Comparison of ENCODE assay signal across 23 cellular contexts in the genomic region with DNA sequence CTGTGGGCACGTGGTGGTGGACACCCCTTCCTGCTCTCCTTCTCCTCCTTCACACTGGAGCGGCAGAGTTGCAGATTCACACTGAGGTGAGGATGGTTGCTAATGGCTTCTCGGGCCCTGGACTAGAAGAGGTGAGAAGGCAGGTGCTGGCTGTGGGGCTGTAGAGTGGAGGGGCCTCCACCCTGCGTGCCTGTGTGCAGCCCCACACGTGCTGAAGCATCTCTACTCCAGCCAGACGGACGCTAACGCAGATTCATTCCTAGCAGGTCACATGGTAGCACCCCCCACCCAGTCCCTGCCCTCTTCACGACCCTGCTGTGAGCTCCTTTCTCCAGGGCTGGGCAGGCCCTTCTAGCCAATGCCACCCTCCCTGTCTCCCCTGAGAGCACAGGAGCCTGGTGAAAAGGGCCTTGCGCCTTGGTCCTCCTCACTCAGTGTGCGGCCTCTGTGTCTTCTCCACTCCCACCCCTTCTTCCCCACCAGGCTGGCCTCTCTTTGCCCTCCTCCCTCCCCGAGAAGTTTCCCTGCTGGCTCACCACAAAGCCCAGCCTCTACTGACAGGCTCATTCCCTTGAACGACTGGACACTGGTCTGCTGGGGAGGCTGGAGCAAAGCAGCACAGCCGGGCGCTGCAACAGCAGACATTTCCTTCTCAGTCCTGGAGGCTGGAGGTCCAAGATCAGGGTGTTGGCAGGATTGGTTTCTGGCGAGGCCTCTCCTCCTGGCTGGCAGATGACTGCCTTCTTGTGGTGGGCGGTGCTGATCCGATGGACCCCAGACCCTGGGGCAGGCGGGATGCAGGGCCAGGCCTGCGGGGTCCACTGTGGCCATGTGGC. TPM values are rescaled to one million over a fixed set of nuclear protein-coding genes. Genes with fewer than 3 reads are reported as not detected.
"Had no signal": no experiment of that assay in that cellular context is flagged by ENCODE, and none has a peak within 500 bp of the region (broad histone marks: within the 10 kb centered on the region; RNA-seq: fewer than 3 reads in every experiment).

No MANE protein-coding gene starts in this region.

- DNase-seq: activated CD4-positive, alpha-beta T cell treated with anti-CD3 and anti-CD28 coated beads, Interleukin-2, amount 10 ng/mL, durations not matched to agents 24 days and 14 days; activated CD8-positive, alpha-beta memory T cell treated with anti-CD3 and anti-CD28 coated beads, Interleukin-2, amount 10 ng/mL, durations not matched to agents 7 days and 5 days; activated CD8-positive, alpha-beta T cell treated with anti-CD3 and anti-CD28 coated beads for 36 hours; activated naive CD4-positive, alpha-beta T cell; activated T-cell treated with anti-CD3 and anti-CD28 coated beads for 4 hours; adrenal gland; effector CD4-positive, alpha-beta T cell; erythroblast; foreskin fibroblast; left lung; naive thymus-derived CD4-positive, alpha-beta T cell; stimulated activated CD4-positive, alpha-beta T cell treated with anti-CD3 and anti-CD28 coated beads, Interleukin-2, amount 100 ng/mL, for 48 hours; stimulated activated CD8-positive, alpha-beta memory T cell treated with anti-CD3 and anti-CD28 coated beads, Interleukin-4, amount 100 ng/mL, for 48 hours; stimulated activated naive CD4-positive, alpha-beta T cell treated with Interleukin-2 at 50 U/mL for 16 hours had no signal

- H3K36me3 Mint-ChIP-seq: activated CD8-positive, alpha-beta memory T cell treated with anti-CD3 and anti-CD28 coated beads, Interleukin-2, amount 10 ng/mL, durations not matched to agents 7 days and 5 days; activated naive CD8-positive, alpha-beta T cell; naive thymus-derived CD4-positive, alpha-beta T cell had no signal

- H3K4me3 ChIP-seq: adrenal gland, left lung, lung, thoracic aorta had no signal

- H3K27ac ChIP-seq: adrenal gland, left lung, thoracic aorta, VCaP had no signal

- H3K9me3 ChIP-seq: adrenal gland, left lung, thoracic aorta had no signal

- ATAC-seq: activated CD4-positive, CD25-positive, alpha-beta regulatory T cell treated with anti-CD3 and anti-CD28 coated beads, Interleukin-2, amount 50 U/mL, for 24 hours; activated CD8-positive, alpha-beta memory T cell treated with anti-CD3 and anti-CD28 coated beads, Interleukin-2, amount 10 ng/mL, durations not matched to agents 7 days and 5 days; activated CD8-positive, alpha-beta T cell treated with anti-CD3 and anti-CD28 coated beads for 36 hours; left lung; naive thymus-derived CD4-positive, alpha-beta T cell had no signal

- H3K27me3 Mint-ChIP-seq: activated CD8-positive, alpha-beta memory T cell treated with anti-CD3 and anti-CD28 coated beads, Interleukin-2, amount 10 ng/mL, durations not matched to agents 7 days and 5 days; activated CD8-positive, alpha-beta T cell treated with anti-CD3 and anti-CD28 coated beads for 36 hours; activated naive CD8-positive, alpha-beta T cell had no signal

- H3K27ac Mint-ChIP-seq: activated CD4-positive, alpha-beta T cell treated with anti-CD3 and anti-CD28 coated beads, Interleukin-2, amount 10 ng/mL, durations not matched to agents 24 days and 14 days; activated CD8-positive, alpha-beta memory T cell treated with anti-CD3 and anti-CD28 coated beads, Interleukin-2, amount 10 ng/mL, durations not matched to agents 7 days and 5 days; activated CD8-positive, alpha-beta T cell treated with anti-CD3 and anti-CD28 coated beads for 36 hours; activated naive CD8-positive, alpha-beta T cell; naive thymus-derived CD4-positive, alpha-beta T cell had no signal

- H3K4me1 Mint-ChIP-seq: activated CD4-positive, alpha-beta T cell treated with anti-CD3 and anti-CD28 coated beads, Interleukin-2, amount 10 ng/mL, durations not matched to agents 24 days and 14 days; activated CD8-positive, alpha-beta memory T cell treated with anti-CD3 and anti-CD28 coated beads, Interleukin-2, amount 10 ng/mL, durations not matched to agents 7 days and 5 days; naive thymus-derived CD4-positive, alpha-beta T cell; neural crest cell had no signal

- H3K27me3 ChIP-seq: adrenal gland had no signal

- H3K4me3 Mint-ChIP-seq: activated CD4-positive, alpha-beta T cell treated with anti-CD3 and anti-CD28 coated beads, Interleukin-2, amount 10 ng/mL, durations not matched to agents 24 days and 14 days; activated CD8-positive, alpha-beta memory T cell treated with anti-CD3 and anti-CD28 coated beads, Interleukin-2, amount 10 ng/mL, durations not matched to agents 7 days and 5 days; activated CD8-positive, alpha-beta T cell treated with anti-CD3 and anti-CD28 coated beads for 36 hours; activated naive CD8-positive, alpha-beta T cell; naive thymus-derived CD4-positive, alpha-beta T cell; neural crest cell had no signal

- H3K9me3 Mint-ChIP-seq: activated CD4-positive, alpha-beta T cell treated with anti-CD3 and anti-CD28 coated beads, Interleukin-2, amount 10 ng/mL, durations not matched to agents 24 days and 14 days; activated CD8-positive, alpha-beta T cell treated with anti-CD3 and anti-CD28 coated beads for 36 hours; neural crest cell had no signal

- H3K4me1 ChIP-seq: adrenal gland, left lung had no signal

- H3K36me3 ChIP-seq: adrenal gland, left lung, thoracic aorta had no signal

RNA-seq across cellular contexts. Expression of a gene that starts 14.2 kb away (rescaled TPM):
- total RNA-seq: activated CD4-positive, alpha-beta T cell treated with anti-CD3 and anti-CD28 coated beads, Interleukin-2, amount 10 ng/mL, durations not matched to agents 24 days and 14 days; activated CD8-positive, alpha-beta memory T cell treated with anti-CD3 and anti-CD28 coated beads, Interleukin-2, amount 10 ng/mL, durations not matched to agents 7 days and 5 days; activated CD8-positive, alpha-beta T cell treated with anti-CD3 and anti-CD28 coated beads for 36 hours; bronchial epithelial cell; omental fat pad; T-helper 2 cell treated with Interferon-gamma antibody and Interleukin-4, amounts not matched to agents 100 ng/mL and 5 ng/mL, for 36 hours had no signal
- polyA plus RNA-seq: naive thymus-derived CD4-positive, alpha-beta T cell had no signal
